Comparison of ENCODE assay signal across 9 cellular contexts in the genomic region with DNA sequence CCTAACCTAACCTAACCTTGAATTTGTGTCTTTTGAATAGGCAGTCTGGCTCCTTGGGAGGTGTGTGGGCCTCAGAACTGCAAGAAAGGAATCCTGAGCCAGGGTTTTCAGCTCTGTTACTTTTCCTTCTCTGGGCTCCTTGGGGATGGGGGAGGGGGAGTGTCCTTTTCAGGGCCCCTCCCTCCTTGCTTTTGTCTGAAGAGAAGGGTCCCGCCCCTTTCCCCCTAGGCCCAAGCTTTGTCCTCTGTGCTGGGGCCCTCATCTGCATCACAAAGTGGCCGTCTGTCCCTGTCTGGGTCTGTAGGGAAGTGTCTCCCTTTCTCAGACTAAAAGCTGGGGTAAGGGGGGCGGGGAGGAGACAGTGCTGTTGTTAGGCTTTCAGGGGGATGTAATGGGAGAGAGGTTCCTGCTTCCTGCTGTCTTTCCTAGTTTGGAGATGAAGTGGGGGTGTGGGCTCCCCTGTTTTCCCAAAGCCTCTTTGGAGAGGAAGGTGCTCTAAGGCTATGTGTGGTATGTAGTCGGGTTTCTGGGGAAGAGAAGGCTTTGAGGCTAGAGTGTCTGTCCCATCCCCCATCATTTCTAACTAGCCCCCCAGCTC. TPM values are rescaled to one million over a fixed set of nuclear protein-coding genes. Genes with fewer than 3 reads are reported as not detected.
A peak's percentile ranks its signal among the peaks of the same experiment; 100 is the strongest.
DNase-seq lines count a peak whose midpoint lies in the region; TF ChIP-seq lines count a peak whose summit lies in the region.
"Had no signal": no experiment of that assay in that cellular context is flagged by ENCODE, and none has a peak within 500 bp of the region (broad histone marks: within the 10 kb centered on the region; RNA-seq: fewer than 3 reads in every experiment).

No MANE protein-coding gene starts in this region.

- no peaks in the 10 kb centered on the region for H3K9me3 Mint-ChIP-seq in endothelial cell (ENCODE audit: unreplicated experiment)
- H3K9me3 Mint-ChIP-seq: activated naive CD8-positive, alpha-beta T cell treated with anti-CD3 and anti-CD28 coated beads, Interleukin-2, amount 10 ng/mL, durations not matched to agents 7 days and 5 days had no signal

- peaks cover 10% of the 10 kb centered on the region for H3K36me3 Mint-ChIP-seq in endothelial cell (ENCODE audit: low read depth, unreplicated experiment)

- DNase-seq in DMS53 (lab: John Stamatoyannopoulos, UW), result peak; percentile 34
- no peak for DNase-seq in DMS53 treated with DMSO at 0.1 percent for 48 hours (lab: John Stamatoyannopoulos, UW; ENCODE audit: unreplicated experiment)
- DNase-seq in NCI-H774 (lab: John Stamatoyannopoulos, UW), result peak; percentile 37
- peak; percentile 41 for DNase-seq in endothelial cell (ENCODE audit: low spot score)
- DNase-seq in retina, result peak; percentile 78
- DNase-seq in effector CD4-positive, alpha-beta T cell, result no peak
- DNase-seq in NCI-H2171 treated with DMSO at 0.1 percent for 48 hours (lab: John Stamatoyannopoulos, UW), result no peak
- no peak for DNase-seq in NCI-H2107 treated with DMSO at 0.1 percent for 48 hours (lab: John Stamatoyannopoulos, UW; ENCODE audit: unreplicated experiment)
- DNase-seq: activated naive CD8-positive, alpha-beta T cell treated with anti-CD3 and anti-CD28 coated beads, Interleukin-2, amount 10 ng/mL, durations not matched to agents 7 days and 5 days had no signal

- H3K27me3 Mint-ChIP-seq in endothelial cell (ENCODE audit: unreplicated experiment), result peaks cover 4% of the 10 kb centered on the region
- H3K27me3 Mint-ChIP-seq: activated naive CD8-positive, alpha-beta T cell treated with anti-CD3 and anti-CD28 coated beads, Interleukin-2, amount 10 ng/mL, durations not matched to agents 7 days and 5 days had no signal

- peak overlapping the region; percentile 58 for H3K27ac Mint-ChIP-seq in endothelial cell (ENCODE audit: unreplicated experiment)

- peaks cover 56% of the 10 kb centered on the region for H3K4me1 Mint-ChIP-seq in endothelial cell (ENCODE audit: unreplicated experiment)

- TF ChIP-seq CTCF in endothelial cell (IDR thresholded peaks at IDR 0.05; ENCODE audit: unreplicated experiment), result no peak

- peak overlapping the region; percentile 9 for H3K4me3 Mint-ChIP-seq in endothelial cell (ENCODE audit: unreplicated experiment)
- H3K4me3 Mint-ChIP-seq: activated naive CD8-positive, alpha-beta T cell treated with anti-CD3 and anti-CD28 coated beads, Interleukin-2, amount 10 ng/mL, durations not matched to agents 7 days and 5 days had no signal

RNA-seq across cellular contexts. Expression of a gene that starts 3.1 kb away (rescaled TPM):
- total RNA-seq in endothelial cell (ENCODE audit: unreplicated experiment), result 41.1 TPM

RNA-seq across cellular contexts. Expression of a gene that starts 44.8 kb away (rescaled TPM):
- total RNA-seq in endothelial cell (ENCODE audit: unreplicated experiment), result 25.9 TPM

Comparison
In these comparisons a context has a peak if more than half of its experiments do, and no peak if none do; other contexts are left out.
1. DNase-seq: peak in DMS53 (single experiment), NCI-H774 (single experiment), endothelial cell (single experiment) and retina (single experiment); none in DMS53 treated with DMSO at 0.1 percent for 48 hours (single experiment), effector CD4-positive, alpha-beta T cell (single experiment), NCI-H2171 treated with DMSO at 0.1 percent for 48 hours (single experiment) and NCI-H2107 treated with DMSO at 0.1 percent for 48 hours (single experiment).